ENCODE assay signal across 1 cellular context in the genomic region with DNA sequence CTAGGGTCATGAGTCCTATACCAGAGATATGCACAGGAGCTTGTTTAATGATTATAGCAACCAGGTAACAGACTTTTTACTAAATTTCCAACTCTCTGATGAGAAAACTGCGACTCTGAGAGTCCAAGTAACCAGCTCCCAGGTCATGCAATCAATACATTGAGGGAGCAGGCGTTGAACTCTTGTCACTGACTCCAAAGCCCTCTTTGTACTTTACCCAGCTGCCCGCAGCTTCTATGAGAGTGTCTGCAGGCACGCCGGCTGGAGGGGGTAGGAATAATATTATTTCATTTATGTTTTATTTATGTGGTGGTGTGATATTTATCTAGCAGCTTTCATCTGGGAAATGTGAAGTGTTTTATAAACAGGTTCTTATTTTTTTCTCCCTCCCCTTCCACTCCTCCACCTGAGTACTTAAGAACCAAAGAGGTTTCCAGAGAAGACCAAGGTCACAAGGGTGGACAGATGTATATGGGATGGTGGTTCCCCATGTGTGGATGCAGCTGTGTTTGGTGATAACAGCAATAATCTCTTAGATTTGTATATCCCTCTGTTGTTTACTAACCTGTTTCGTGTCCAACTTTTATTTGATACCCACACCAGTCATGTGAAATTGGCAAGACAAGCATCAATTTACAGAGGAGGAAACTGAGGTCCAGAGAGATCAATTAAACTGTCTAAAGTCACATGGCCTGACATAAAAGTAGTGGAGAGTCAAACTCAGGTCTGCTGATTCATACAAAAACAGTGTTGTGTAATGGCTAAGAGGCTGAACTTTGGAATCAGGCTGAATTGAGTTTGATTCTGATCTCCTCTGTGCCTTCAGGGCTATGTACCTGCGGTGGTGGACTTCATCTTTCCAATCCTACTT.
TF ChIP-seq lines count a peak whose summit lies in the region.

No MANE protein-coding gene starts in this region.

TF ChIP-seq in HepG2, 621 proteins besides CTCF, POLR2A, EP300 and RAD21 (continues in another document):
- TF ChIP-seq ZNF841 (CRISPR knock-in tag; IDR thresholded peaks at IDR 0.05; ENCODE audit: borderline replicate concordance), result no peak
- TF ChIP-seq FOXK1 (CRISPR knock-in tag; IDR thresholded peaks at IDR 0.05; ENCODE audit: borderline replicate concordance, low read depth), result peak; percentile 67; the same call in 1 of the 2 replicates
- TF ChIP-seq ZSCAN29 (CRISPR knock-in tag; conservative IDR thresholded peaks at IDR 0.05), result no peak
- TF ChIP-seq, protein P1, sequence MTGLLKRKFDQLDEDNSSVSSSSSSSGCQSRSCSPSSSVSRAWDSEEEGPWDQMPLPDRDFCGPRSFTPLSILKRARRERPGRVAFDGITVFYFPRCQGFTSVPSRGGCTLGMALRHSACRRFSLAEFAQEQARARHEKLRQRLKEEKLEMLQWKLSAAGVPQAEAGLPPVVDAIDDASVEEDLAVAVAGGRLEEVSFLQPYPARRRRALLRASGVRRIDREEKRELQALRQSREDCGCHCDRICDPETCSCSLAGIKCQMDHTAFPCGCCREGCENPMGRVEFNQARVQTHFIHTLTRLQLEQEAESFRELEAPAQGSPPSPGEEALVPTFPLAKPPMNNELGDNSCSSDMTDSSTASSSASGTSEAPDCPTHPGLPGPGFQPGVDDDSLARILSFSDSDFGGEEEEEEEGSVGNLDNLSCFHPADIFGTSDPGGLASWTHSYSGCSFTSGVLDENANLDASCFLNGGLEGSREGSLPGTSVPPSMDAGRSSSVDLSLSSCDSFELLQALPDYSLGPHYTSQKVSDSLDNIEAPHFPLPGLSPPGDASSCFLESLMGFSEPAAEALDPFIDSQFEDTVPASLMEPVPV (CRISPR knock-in tag; IDR thresholded peaks at IDR 0.05), result no peak
- TF ChIP-seq ETV5 (CRISPR knock-in tag; IDR thresholded peaks at IDR 0.05; ENCODE audit: borderline replicate concordance), result no peak
- peak; percentile 98 for TF ChIP-seq TEF (CRISPR knock-in tag; IDR thresholded peaks at IDR 0.05)
- no peak for TF ChIP-seq ZSCAN12 (CRISPR knock-in tag; IDR thresholded peaks at IDR 0.05)
- TF ChIP-seq PPARG (CRISPR knock-in tag; conservative IDR thresholded peaks at IDR 0.05), result peak; percentile 38; the same call in 1 of the 2 replicates
- peak; percentile 62 for TF ChIP-seq HDAC2 (CRISPR knock-in tag; IDR thresholded peaks at IDR 0.05)
- 0 out of 2 replicates have a peak, but pooled peaks have one; percentile 10 for TF ChIP-seq TFAP4 (IDR thresholded peaks at IDR 0.05; ENCODE audit: borderline replicate concordance, low read depth)
- TF ChIP-seq, protein P2, sequence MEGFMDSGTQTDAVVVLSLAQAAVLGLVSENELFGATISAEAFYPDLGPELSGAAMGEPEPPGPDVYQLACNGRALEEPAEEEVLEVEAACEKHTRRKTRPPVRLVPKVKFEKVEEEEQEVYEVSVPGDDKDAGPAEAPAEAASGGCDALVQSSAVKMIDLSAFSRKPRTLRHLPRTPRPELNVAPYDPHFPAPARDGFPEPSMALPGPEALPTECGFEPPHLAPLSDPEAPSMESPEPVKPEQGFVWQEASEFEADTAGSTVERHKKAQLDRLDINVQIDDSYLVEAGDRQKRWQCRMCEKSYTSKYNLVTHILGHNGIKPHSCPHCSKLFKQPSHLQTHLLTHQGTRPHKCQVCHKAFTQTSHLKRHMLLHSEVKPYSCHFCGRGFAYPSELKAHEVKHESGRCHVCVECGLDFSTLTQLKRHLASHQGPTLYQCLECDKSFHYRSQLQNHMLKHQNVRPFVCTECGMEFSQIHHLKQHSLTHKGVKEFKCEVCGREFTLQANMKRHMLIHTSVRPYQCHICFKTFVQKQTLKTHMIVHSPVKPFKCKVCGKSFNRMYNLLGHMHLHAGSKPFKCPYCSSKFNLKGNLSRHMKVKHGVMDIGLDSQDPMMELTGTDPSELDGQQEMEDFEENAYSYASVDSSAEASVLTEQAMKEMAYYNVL (CRISPR knock-in tag; IDR thresholded peaks at IDR 0.05; ENCODE audit: borderline replicate concordance), result no peak
- no peak for TF ChIP-seq AKAP8 (CRISPR knock-in tag; IDR thresholded peaks at IDR 0.05)
- no peak for TF ChIP-seq ZNF616 (CRISPR knock-in tag; IDR thresholded peaks at IDR 0.05; ENCODE audit: low read depth)
- TF ChIP-seq PCBP2 (optimal IDR thresholded peaks at IDR 0.05; ENCODE audit: low read depth, low read length, poor library complexity, severe bottlenecking), result no peak
- 0 out of 2 replicates have a peak, but pooled peaks have one; percentile 28 for TF ChIP-seq AHDC1 (CRISPR knock-in tag; IDR thresholded peaks at IDR 0.05; ENCODE audit: borderline replicate concordance)
- no peak for TF ChIP-seq ZNF160 (CRISPR knock-in tag; IDR thresholded peaks at IDR 0.05)
- TF ChIP-seq GLI4 (CRISPR knock-in tag; IDR thresholded peaks at IDR 0.05; ENCODE audit: borderline replicate concordance), result no peak
- no peak for TF ChIP-seq KAT2B (IDR thresholded peaks at IDR 0.05; ENCODE audit: borderline replicate concordance, low read depth, low read length)
- no peak for TF ChIP-seq ZNF660 (CRISPR knock-in tag; IDR thresholded peaks at IDR 0.05; ENCODE audit: borderline replicate concordance, low read depth)
- TF ChIP-seq HMG20A (CRISPR knock-in tag; IDR thresholded peaks at IDR 0.05; ENCODE audit: borderline replicate concordance), result peak; percentile 34; the same call in 1 of the 2 replicates
- TF ChIP-seq JUND (CRISPR knock-in tag; IDR thresholded peaks at IDR 0.05), result peak; percentile 69; the same call in 1 of the 2 replicates
- no peak for TF ChIP-seq ZNF503 (CRISPR knock-in tag; IDR thresholded peaks at IDR 0.05)
- TF ChIP-seq PCBP1 (IDR thresholded peaks at IDR 0.05; ENCODE audit: borderline replicate concordance, low read depth, low read length), result no peak
- peak; percentile 53; the same call in 1 of the 2 replicates for TF ChIP-seq ZMYM4 (CRISPR knock-in tag; IDR thresholded peaks at IDR 0.05)
- TF ChIP-seq, protein P3, sequence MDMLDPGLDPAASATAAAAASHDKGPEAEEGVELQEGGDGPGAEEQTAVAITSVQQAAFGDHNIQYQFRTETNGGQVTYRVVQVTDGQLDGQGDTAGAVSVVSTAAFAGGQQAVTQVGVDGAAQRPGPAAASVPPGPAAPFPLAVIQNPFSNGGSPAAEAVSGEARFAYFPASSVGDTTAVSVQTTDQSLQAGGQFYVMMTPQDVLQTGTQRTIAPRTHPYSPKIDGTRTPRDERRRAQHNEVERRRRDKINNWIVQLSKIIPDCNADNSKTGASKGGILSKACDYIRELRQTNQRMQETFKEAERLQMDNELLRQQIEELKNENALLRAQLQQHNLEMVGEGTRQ (IDR thresholded peaks at IDR 0.05; ENCODE audit: low read depth, low read length), result peak; percentile 19; the same call in 1 of the 2 replicates
- TF ChIP-seq, protein P3 (CRISPR knock-in tag; IDR thresholded peaks at IDR 0.05; ENCODE audit: borderline replicate concordance), result peak; percentile 69; the same call in 1 of the 2 replicates
- no peak for TF ChIP-seq YEATS2 (CRISPR knock-in tag; IDR thresholded peaks at IDR 0.05; ENCODE audit: borderline replicate concordance)
- TF ChIP-seq ZNF598 (CRISPR knock-in tag; IDR thresholded peaks at IDR 0.05; ENCODE audit: borderline replicate concordance), result no peak
- no peak for TF ChIP-seq SATB2 (CRISPR knock-in tag; IDR thresholded peaks at IDR 0.05)
- TF ChIP-seq TCF7L2 (IDR thresholded peaks at IDR 0.05; ENCODE audit: low read depth, low read length), result no peak
- no peak for TF ChIP-seq SP4 (CRISPR knock-in tag; IDR thresholded peaks at IDR 0.05)
- no peak for TF ChIP-seq BHLHE40 (IDR thresholded peaks at IDR 0.05; ENCODE audit: low read length)
- TF ChIP-seq, protein P4, sequence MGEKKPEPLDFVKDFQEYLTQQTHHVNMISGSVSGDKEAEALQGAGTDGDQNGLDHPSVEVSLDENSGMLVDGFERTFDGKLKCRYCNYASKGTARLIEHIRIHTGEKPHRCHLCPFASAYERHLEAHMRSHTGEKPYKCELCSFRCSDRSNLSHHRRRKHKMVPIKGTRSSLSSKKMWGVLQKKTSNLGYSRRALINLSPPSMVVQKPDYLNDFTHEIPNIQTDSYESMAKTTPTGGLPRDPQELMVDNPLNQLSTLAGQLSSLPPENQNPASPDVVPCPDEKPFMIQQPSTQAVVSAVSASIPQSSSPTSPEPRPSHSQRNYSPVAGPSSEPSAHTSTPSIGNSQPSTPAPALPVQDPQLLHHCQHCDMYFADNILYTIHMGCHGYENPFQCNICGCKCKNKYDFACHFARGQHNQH (CRISPR knock-in tag; IDR thresholded peaks at IDR 0.05), result no peak
- TF ChIP-seq SOX6 (IDR thresholded peaks at IDR 0.05), result no peak
- peak; percentile 7; the same call in 1 of the 2 replicates for TF ChIP-seq SOX6 (CRISPR knock-in tag; IDR thresholded peaks at IDR 0.05)
- TF ChIP-seq ZNF446 (CRISPR knock-in tag; IDR thresholded peaks at IDR 0.05), result no peak
- TF ChIP-seq RARA (CRISPR knock-in tag; IDR thresholded peaks at IDR 0.05), result peak; percentile 77
- TF ChIP-seq NKX3-1 (CRISPR knock-in tag; IDR thresholded peaks at IDR 0.05), result no peak
- no peak for TF ChIP-seq MATR3 (CRISPR knock-in tag; IDR thresholded peaks at IDR 0.05)
- TF ChIP-seq, protein P5, sequence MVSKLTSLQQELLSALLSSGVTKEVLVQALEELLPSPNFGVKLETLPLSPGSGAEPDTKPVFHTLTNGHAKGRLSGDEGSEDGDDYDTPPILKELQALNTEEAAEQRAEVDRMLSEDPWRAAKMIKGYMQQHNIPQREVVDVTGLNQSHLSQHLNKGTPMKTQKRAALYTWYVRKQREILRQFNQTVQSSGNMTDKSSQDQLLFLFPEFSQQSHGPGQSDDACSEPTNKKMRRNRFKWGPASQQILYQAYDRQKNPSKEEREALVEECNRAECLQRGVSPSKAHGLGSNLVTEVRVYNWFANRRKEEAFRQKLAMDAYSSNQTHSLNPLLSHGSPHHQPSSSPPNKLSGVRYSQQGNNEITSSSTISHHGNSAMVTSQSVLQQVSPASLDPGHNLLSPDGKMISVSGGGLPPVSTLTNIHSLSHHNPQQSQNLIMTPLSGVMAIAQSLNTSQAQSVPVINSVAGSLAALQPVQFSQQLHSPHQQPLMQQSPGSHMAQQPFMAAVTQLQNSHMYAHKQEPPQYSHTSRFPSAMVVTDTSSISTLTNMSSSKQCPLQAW (CRISPR knock-in tag; IDR thresholded peaks at IDR 0.05), result peak; percentile 58; the same call in 1 of the 2 replicates
- 0 out of 2 replicates have a peak, but pooled peaks have one; percentile 10 for TF ChIP-seq KLF9 (CRISPR knock-in tag; IDR thresholded peaks at IDR 0.05; ENCODE audit: low read depth)
